Comparison of ENCODE assay signal across 14 cellular contexts in the genomic region with DNA sequence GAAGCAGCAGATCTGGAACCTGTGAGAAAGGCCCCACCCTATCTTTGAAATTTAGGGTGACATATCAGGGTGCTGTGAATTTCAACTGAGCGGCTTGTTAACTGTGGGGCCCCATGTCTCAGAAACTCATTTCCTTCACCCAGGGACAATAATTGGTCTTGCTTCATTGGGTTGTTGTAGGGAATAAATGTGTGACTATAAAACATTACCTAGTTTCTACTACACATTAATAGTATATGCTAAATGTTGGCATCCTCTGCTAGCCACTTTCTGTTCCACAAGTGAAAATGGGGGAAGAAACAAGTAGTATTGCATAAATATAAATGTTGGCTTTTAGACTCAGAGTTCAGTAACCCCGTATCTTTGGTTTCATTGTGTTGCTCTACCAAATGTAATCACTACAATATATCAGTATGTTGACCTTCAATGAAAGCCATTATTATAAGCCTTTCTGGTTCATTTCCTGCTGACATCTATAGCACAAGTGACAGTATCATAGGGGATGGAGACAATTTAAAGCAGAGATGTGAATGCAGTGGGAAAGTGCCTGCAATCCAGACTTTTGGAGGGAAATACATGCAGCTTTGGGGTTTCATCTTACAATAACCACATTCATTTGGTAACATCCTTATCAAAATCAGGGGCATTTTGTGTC.
DNase-seq lines count a peak whose midpoint lies in the region; ATAC-seq and TF ChIP-seq lines count a peak whose summit lies in the region.
"Had no signal": no experiment of that assay in that cellular context is flagged by ENCODE, and none has a peak within 500 bp of the region (broad histone marks: within the 10 kb centered on the region; RNA-seq: fewer than 3 reads in every experiment).

No MANE protein-coding gene starts in this region.

- H3K9ac ChIP-seq in neural cell (ENCODE audit: low read length), result no peak overlapping the region

- no peak overlapping the region for H3K27ac Mint-ChIP-seq in naive thymus-derived CD4-positive, alpha-beta T cell

- POLR2A ChIA-PET in naive thymus-derived CD4-positive, alpha-beta T cell (lab: Charles Lee), result no interaction called here

- no peak for TF ChIP-seq EP300 in neural cell (conservative IDR thresholded peaks at IDR 0.05; ENCODE audit: poor library complexity, severe bottlenecking)

- no peaks in the 10 kb centered on the region for H3K27me3 ChIP-seq in neural cell (ENCODE audit: insufficient read depth, low read depth, low read length)
- no peaks in the 10 kb centered on the region for H3K27me3 ChIP-seq in naive thymus-derived CD4-positive, alpha-beta T cell (ENCODE audit: control insufficient read depth in 2 of 2, insufficient read depth in 2 of 2, low read length in 2 of 2)
- H3K27me3 ChIP-seq: tibial nerve had no signal

- no peaks in the 10 kb centered on the region for H3K79me2 ChIP-seq in neural cell (replicated peaks; ENCODE audit: insufficient read depth, low read length)

- H3K9me3 ChIP-seq in neural cell (ENCODE audit: low read length), result no peaks in the 10 kb centered on the region
- no peaks in the 10 kb centered on the region for H3K9me3 ChIP-seq in naive thymus-derived CD4-positive, alpha-beta T cell (ENCODE audit: control insufficient read depth in 2 of 3, low read length in 3 of 3)
- H3K9me3 ChIP-seq: lower lobe of right lung, tibial nerve had no signal

- ATAC-seq in GM19035 (IDR thresholded peaks at IDR 0.05; ENCODE audit: unreplicated experiment) (peak; percentile 36), HG02763 (IDR thresholded peaks at IDR 0.05; ENCODE audit: unreplicated experiment) (peak; percentile 30), HG03575 (IDR thresholded peaks at IDR 0.05; ENCODE audit: extremely low read depth, insufficient number of reproducible peaks, low FRiP score, unreplicated experiment) (peak; percentile 43)
- ATAC-seq in naive thymus-derived CD4-positive, alpha-beta T cell, result no peak

- no peaks in the 10 kb centered on the region for H3K4me1 ChIP-seq in naive thymus-derived CD4-positive, alpha-beta T cell (ENCODE audit: control insufficient read depth in 2 of 2, insufficient read depth in 2 of 2, low read length in 2 of 2)
- H3K4me1 ChIP-seq: lower lobe of right lung had no signal

- H3K9me2 ChIP-seq in neural cell (ENCODE audit: insufficient read depth, low read length), result no peaks in the 10 kb centered on the region

- H3F3A ChIP-seq in neural cell (ENCODE audit: insufficient read depth, low read length, poor library complexity, severe bottlenecking), result no peaks in the 10 kb centered on the region

- no peak overlapping the region for H3K27ac ChIP-seq in neural cell (ENCODE audit: low read length)
- H3K27ac ChIP-seq in naive thymus-derived CD4-positive, alpha-beta T cell (ENCODE audit: low read depth, low read length), result no peak overlapping the region
- H3K27ac ChIP-seq: HL-60, lower lobe of right lung, tibial nerve had no signal

- no peak overlapping the region for H3K4me2 ChIP-seq in neural cell (ENCODE audit: low read length)

- peaks cover 0 to 3% (median 0%) of the 10 kb centered on the region in 7 donors for H3K4me1 Mint-ChIP-seq in naive thymus-derived CD4-positive, alpha-beta T cell

- no peaks in the 10 kb centered on the region for H3K27me3 Mint-ChIP-seq in naive thymus-derived CD4-positive, alpha-beta T cell

- no peaks in the 10 kb centered on the region for H4K20me1 ChIP-seq in neural cell (ENCODE audit: insufficient read depth)

- DNase-seq in dedifferentiated amniotic fluid mesenchymal stem cell (ENCODE audit: extremely low spot score), result no peak
- no peak for DNase-seq in C1 segment of cervical spinal cord (lab: John Stamatoyannopoulos, UW)
- no peak for DNase-seq in NCI-H82 treated with DMSO at 0.1 percent for 48 hours (lab: John Stamatoyannopoulos, UW; ENCODE audit: unreplicated experiment)
- no peak for DNase-seq in naive thymus-derived CD4-positive, alpha-beta T cell
- DNase-seq: activated gamma-delta T cell, DMS79 treated with DMSO at 0.1 percent for 48 hours, lower lobe of right lung, NCI-H2081 treated with DMSO at 0.1 percent for 48 hours had no signal

- H3K4me3 ChIP-seq in neural cell (ENCODE audit: low read length), result no peak overlapping the region
- no peak overlapping the region for H3K4me3 ChIP-seq in naive thymus-derived CD4-positive, alpha-beta T cell (ENCODE audit: low read length)
- H3K4me3 ChIP-seq: lower lobe of right lung, tibial nerve had no signal

- H3K36me3 ChIP-seq in neural cell (ENCODE audit: insufficient read depth, low read length), result no peaks in the 10 kb centered on the region
- H3K36me3 ChIP-seq in naive thymus-derived CD4-positive, alpha-beta T cell (ENCODE audit: control insufficient read depth in 2 of 3, insufficient read depth in 3 of 3, low read length in 3 of 3), result no peaks in the 10 kb centered on the region
- H3K36me3 ChIP-seq: lower lobe of right lung, tibial nerve had no signal

- TF ChIP-seq RAD21 in neural cell (conservative IDR thresholded peaks at IDR 0.05), result no peak

- H3K4me3 Mint-ChIP-seq in naive thymus-derived CD4-positive, alpha-beta T cell, result no peak overlapping the region

- no peak for TF ChIP-seq CTCF in neural cell (IDR thresholded peaks at IDR 0.05; ENCODE audit: poor library complexity, severe bottlenecking)

- peaks cover 0 to 3% (median 0%) of the 10 kb centered on the region in 5 donors for H3K36me3 Mint-ChIP-seq in naive thymus-derived CD4-positive, alpha-beta T cell

- intact Hi-C loops in naive thymus-derived CD4-positive, alpha-beta T cell (cut with micrococcal nuclease), result no loop called here

- H2AFZ ChIP-seq in neural cell (ENCODE audit: low read depth, low read length), result no peak overlapping the region

- H3K9me3 Mint-ChIP-seq in naive thymus-derived CD4-positive, alpha-beta T cell, result peaks cover 0 to 12% (median 5%) of the 10 kb centered on the region in 11 donors

- CTCF ChIA-PET in naive thymus-derived CD4-positive, alpha-beta T cell (lab: Charles Lee), result no interaction called here

TF ChIP-seq in neural cell, 6 proteins besides CTCF, POLR2A, EP300 and RAD21:
- no peak for TF ChIP-seq EZH2 (IDR thresholded peaks at IDR 0.05; ENCODE audit: borderline replicate concordance, insufficient read depth, low read length, poor library complexity, severe bottlenecking)
- TF ChIP-seq POLR2AphosphoS5 (IDR thresholded peaks at IDR 0.05), result peak; percentile 14
- TF ChIP-seq MXI1 (conservative IDR thresholded peaks at IDR 0.05; ENCODE audit: poor library complexity, severe bottlenecking), result no peak
